In genomic region chr11:109267293-109268095, GRCh38 we compare ENCODE assay signal across 19 cellular contexts.
DNase-seq lines count a peak whose midpoint lies in the region; FAIRE-seq and TF ChIP-seq lines count a peak whose summit lies in the region.
"Had no signal": no experiment of that assay in that cellular context is flagged by ENCODE, and none has a peak within 500 bp of the region (broad histone marks: within the 10 kb centered on the region; RNA-seq: fewer than 3 reads in every experiment).

No MANE protein-coding gene starts in this region.

- H3K4me3 Mint-ChIP-seq in CD4-positive, alpha-beta memory T cell: no peak overlapping the region
- H3K4me3 Mint-ChIP-seq: activated CD4-positive, alpha-beta memory T cell treated with anti-CD3 and anti-CD28 coated beads, Interleukin-2, amount 10 ng/mL, durations not matched to agents 7 days and 5 days; activated naive CD4-positive, alpha-beta T cell treated with anti-CD3 and anti-CD28 coated beads, Interleukin-2, amount 50 U/mL, for 24 hours; activated T-cell treated with anti-CD3 and anti-CD28 coated beads, Interleukin-2, amount 50 U/mL, for 24 hours; naive thymus-derived CD4-positive, alpha-beta T cell had no signal

- no peak overlapping the region for H3K27ac Mint-ChIP-seq in CD4-positive, alpha-beta memory T cell
- H3K27ac Mint-ChIP-seq: activated CD4-positive, alpha-beta memory T cell treated with anti-CD3 and anti-CD28 coated beads, Interleukin-2, amount 10 ng/mL, durations not matched to agents 7 days and 5 days; activated naive CD4-positive, alpha-beta T cell treated with anti-CD3 and anti-CD28 coated beads, Interleukin-2, amount 50 U/mL, for 24 hours; activated T-cell treated with anti-CD3 and anti-CD28 coated beads, Interleukin-2, amount 50 U/mL, for 24 hours; naive thymus-derived CD4-positive, alpha-beta T cell had no signal

- H3K27me3 ChIP-seq in bronchial epithelial cell (ENCODE audit: control insufficient read depth, insufficient read depth, low read length): no peaks in the 10 kb centered on the region
- no peaks in the 10 kb centered on the region for H3K27me3 ChIP-seq in CD4-positive, alpha-beta memory T cell (ENCODE audit: insufficient read depth, low read length)
- H3K27me3 ChIP-seq: brain microvascular endothelial cell had no signal

- CTCF ChIA-PET in CD4-positive, alpha-beta memory T cell (lab: Charles Lee; ENCODE audit: partially characterized antibody): no interaction called here

- DNase-seq in HPDE6-E6E7 (ENCODE audit: extremely low spot score) (peak; percentile 10), NOMO-1 treated with DMSO at 0.1 percent for 48 hours (lab: John Stamatoyannopoulos, UW; ENCODE audit: unreplicated experiment) (peak; percentile 52), bronchial epithelial cell (ENCODE audit: low read depth) (peak; percentile 87), renal cortical epithelial cell (ENCODE audit: low read depth) (peak; percentile 83), DMS114 treated with DMSO at 0.1 percent for 48 hours (lab: John Stamatoyannopoulos, UW; ENCODE audit: unreplicated experiment) (no peak), DMS153 treated with DMSO at 0.1 percent for 48 hours (lab: John Stamatoyannopoulos, UW; ENCODE audit: unreplicated experiment) (no peak)
- no peak for DNase-seq in CD4-positive, alpha-beta memory T cell
- DNase-seq: activated CD4-positive, alpha-beta memory T cell treated with anti-CD3 and anti-CD28 coated beads, Interleukin-2, amount 10 ng/mL, durations not matched to agents 7 days and 5 days; activated T-cell treated with anti-CD3 and anti-CD28 coated beads, Interleukin-2, amount 50 U/mL, for 24 hours; brain microvascular endothelial cell; Caco-2; dermis blood vessel endothelial cell; head of caudate nucleus; KG1; naive thymus-derived CD4-positive, alpha-beta T cell; NCI-H1436 treated with DMSO at 0.1 percent for 48 hours; NCI-H2227 treated with DMSO at 0.1 percent for 48 hours; Right ventricle myocardium superior had no signal

- intact Hi-C loops in CD4-positive, alpha-beta memory T cell (cut with micrococcal nuclease): no loop called here

- H3K9me3 Mint-ChIP-seq in CD4-positive, alpha-beta memory T cell: peaks cover 8 to 36% (median 21%) of the 10 kb centered on the region in 8 donors

- POLR2A ChIA-PET in CD4-positive, alpha-beta memory T cell (lab: Charles Lee; ENCODE audit: partially characterized antibody): no interaction called here

- FAIRE-seq in bronchial epithelial cell (lab: Jason Lieb, UNC): peak; percentile 76

- H3K27ac ChIP-seq in CD4-positive, alpha-beta memory T cell (ENCODE audit: low read depth, low read length): no peak overlapping the region
- H3K27ac ChIP-seq: brain microvascular endothelial cell had no signal

- peaks cover 0 to 4% of the 10 kb centered on the region in 2 donors for H3K36me3 Mint-ChIP-seq in CD4-positive, alpha-beta memory T cell

- H3K4me3 ChIP-seq in bronchial epithelial cell (ENCODE audit: low read depth, low read length): no peak overlapping the region
- no peak overlapping the region for H3K4me3 ChIP-seq in CD4-positive, alpha-beta memory T cell (ENCODE audit: low read length in 2 of 2)

- TF ChIP-seq CTCF in bronchial epithelial cell (IDR thresholded peaks at IDR 0.05; ENCODE audit: insufficient read depth, low read length, severe bottlenecking): no peak

- H3K27me3 Mint-ChIP-seq in CD4-positive, alpha-beta memory T cell: no peaks in the 10 kb centered on the region
- H3K27me3 Mint-ChIP-seq: activated CD4-positive, alpha-beta memory T cell treated with anti-CD3 and anti-CD28 coated beads, Interleukin-2, amount 10 ng/mL, durations not matched to agents 7 days and 5 days; activated naive CD4-positive, alpha-beta T cell treated with anti-CD3 and anti-CD28 coated beads, Interleukin-2, amount 50 U/mL, for 24 hours; activated T-cell treated with anti-CD3 and anti-CD28 coated beads, Interleukin-2, amount 50 U/mL, for 24 hours; naive thymus-derived CD4-positive, alpha-beta T cell had no signal

- H3K9me3 ChIP-seq in CD4-positive, alpha-beta memory T cell (ENCODE audit: control insufficient read depth in 1 of 2, low read length in 2 of 2): no peaks in the 10 kb centered on the region

- H3K4me1 Mint-ChIP-seq in CD4-positive, alpha-beta memory T cell: no peaks in the 10 kb centered on the region
- H3K4me1 Mint-ChIP-seq: activated CD4-positive, alpha-beta memory T cell treated with anti-CD3 and anti-CD28 coated beads, Interleukin-2, amount 10 ng/mL, durations not matched to agents 7 days and 5 days; activated naive CD4-positive, alpha-beta T cell treated with anti-CD3 and anti-CD28 coated beads, Interleukin-2, amount 50 U/mL, for 24 hours; naive thymus-derived CD4-positive, alpha-beta T cell had no signal

- H3K36me3 ChIP-seq in bronchial epithelial cell (ENCODE audit: control insufficient read depth, insufficient read depth, low read length): no peaks in the 10 kb centered on the region
- H3K36me3 ChIP-seq in CD4-positive, alpha-beta memory T cell (ENCODE audit: insufficient read depth, low read length): no peaks in the 10 kb centered on the region
- H3K36me3 ChIP-seq: brain microvascular endothelial cell had no signal

- H3K4me1 ChIP-seq in CD4-positive, alpha-beta memory T cell (ENCODE audit: insufficient read depth, low read length): no peaks in the 10 kb centered on the region
- H3K4me1 ChIP-seq: Caco-2 had no signal

Comparison
In these comparisons a context has a peak if more than half of its experiments do, and no peak if none do; other contexts are left out.
1. DNase-seq: peak in HPDE6-E6E7 (single experiment), NOMO-1 treated with DMSO at 0.1 percent for 48 hours (single experiment), bronchial epithelial cell (single experiment) and renal cortical epithelial cell (single experiment); none in DMS114 treated with DMSO at 0.1 percent for 48 hours (single experiment), CD4-positive, alpha-beta memory T cell (0 of 5) and DMS153 treated with DMSO at 0.1 percent for 48 hours (single experiment).